ENCODE assay signal across 8 cellular contexts in the genomic region with DNA sequence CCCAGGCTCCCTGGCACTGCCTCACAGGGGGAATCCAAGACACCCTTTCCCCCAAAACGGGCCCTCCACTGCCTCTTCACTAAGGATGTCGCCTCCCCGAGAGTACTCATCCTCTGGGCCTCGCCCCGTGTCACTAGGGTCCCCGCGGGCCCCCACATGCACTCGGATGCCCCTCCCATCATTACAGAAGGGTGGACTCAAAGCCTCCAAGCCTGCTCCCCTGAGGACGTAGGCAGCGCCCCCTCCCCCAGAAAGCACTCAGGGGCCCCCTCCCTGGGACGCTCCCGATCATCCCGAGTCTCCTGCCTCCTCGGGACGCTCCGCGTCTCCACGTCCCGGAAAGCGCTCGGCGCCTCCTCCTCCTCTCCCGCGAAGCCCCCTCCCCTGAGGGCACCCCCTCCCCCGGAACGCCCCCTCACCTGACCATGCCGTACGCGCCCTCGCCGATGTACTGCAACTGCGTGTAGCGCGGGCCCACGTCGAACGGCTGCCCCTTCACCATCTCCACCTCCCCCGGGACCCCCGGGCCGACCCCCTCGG. TPM values are rescaled to one million over a fixed set of nuclear protein-coding genes. Genes with fewer than 3 reads are reported as not detected.
A peak's percentile ranks its signal among the peaks of the same experiment; 100 is the strongest.
DNase-seq lines count a peak whose midpoint lies in the region; ATAC-seq and TF ChIP-seq lines count a peak whose summit lies in the region.

No MANE protein-coding gene starts in this region.

- TF ChIP-seq CTCF in RWPE1 (conservative IDR thresholded peaks at IDR 0.05; ENCODE audit: low read depth) (no peak), upper lobe of right lung (IDR thresholded peaks at IDR 0.05) (no peak)

- H3K36me3 Mint-ChIP-seq in dendritic cell treated with granulocyte-macrophage colony-stimulating factor and Interleukin-4, amounts not matched to agents 40 ng/mL and 50 ng/mL, for 4 days (ENCODE audit: low read depth), result peaks cover 33% of the 10 kb centered on the region

- peak overlapping the region; percentile 89 for H3K27ac Mint-ChIP-seq in dendritic cell treated with granulocyte-macrophage colony-stimulating factor and Interleukin-4, amounts not matched to agents 40 ng/mL and 50 ng/mL, for 4 days

- no peaks in the 10 kb centered on the region for H3K27me3 ChIP-seq in upper lobe of right lung

- ATAC-seq in upper lobe of right lung (peak; percentile 13), GM21515 (IDR thresholded peaks at IDR 0.05; ENCODE audit: unreplicated experiment) (no peak), GM21360 (IDR thresholded peaks at IDR 0.05; ENCODE audit: unreplicated experiment) (no peak)

- POLR2A ChIA-PET in RWPE1 (lab: Yijun Ruan, JAX; ENCODE audit: low non-redundant PET), result no interaction called here

- peaks cover 39% of the 10 kb centered on the region for H3K36me3 ChIP-seq in mesodermal cell (ENCODE audit: control insufficient read depth, insufficient read depth, low read length)
- H3K36me3 ChIP-seq in upper lobe of right lung, result peaks cover 21% of the 10 kb centered on the region

- no peaks in the 10 kb centered on the region for H3K27me3 Mint-ChIP-seq in dendritic cell treated with granulocyte-macrophage colony-stimulating factor and Interleukin-4, amounts not matched to agents 40 ng/mL and 50 ng/mL, for 4 days

- H3K27ac ChIP-seq in RWPE1, result peak overlapping the region; percentile 77
- no peak overlapping the region for H3K27ac ChIP-seq in mesodermal cell (ENCODE audit: low read depth, low read length, severe bottlenecking)
- H3K27ac ChIP-seq in upper lobe of right lung, result peak overlapping the region; percentile 92

- H3K9me3 Mint-ChIP-seq in dendritic cell treated with granulocyte-macrophage colony-stimulating factor and Interleukin-4, amounts not matched to agents 40 ng/mL and 50 ng/mL, for 4 days, result no peaks in the 10 kb centered on the region

- no peaks in the 10 kb centered on the region for H3K9me3 ChIP-seq in mesodermal cell (ENCODE audit: control insufficient read depth, low read length)
- H3K9me3 ChIP-seq in upper lobe of right lung, result no peaks in the 10 kb centered on the region

- peaks cover 31% of the 10 kb centered on the region for H3K4me1 Mint-ChIP-seq in dendritic cell treated with granulocyte-macrophage colony-stimulating factor and Interleukin-4, amounts not matched to agents 40 ng/mL and 50 ng/mL, for 4 days (ENCODE audit: low read depth)

- H3K4me3 ChIP-seq in mesodermal cell (ENCODE audit: extremely low read depth, insufficient read depth, low read length, poor library complexity, severe bottlenecking) (peak overlapping the region; percentile 77), upper lobe of right lung (peak overlapping the region; percentile 90)

- intact Hi-C loops in dendritic cell treated with granulocyte-macrophage colony-stimulating factor and Interleukin-4, amounts not matched to agents 40 ng/mL and 50 ng/mL, for 4 days (cut with micrococcal nuclease), result no loop called here
- intact Hi-C loops in upper lobe of right lung (cut with DNase I), result no loop called here

- H3K4me1 ChIP-seq in mesodermal cell (ENCODE audit: control insufficient read depth, insufficient read depth, low read length, poor library complexity, severe bottlenecking), result no peaks in the 10 kb centered on the region
- peaks cover 27% of the 10 kb centered on the region for H3K4me1 ChIP-seq in upper lobe of right lung

- peak overlapping the region; percentile 84 for H3K4me3 Mint-ChIP-seq in dendritic cell treated with granulocyte-macrophage colony-stimulating factor and Interleukin-4, amounts not matched to agents 40 ng/mL and 50 ng/mL, for 4 days

- DNase-seq in DMS 273 (lab: John Stamatoyannopoulos, UW; ENCODE audit: unreplicated experiment), result peak; percentile 60
- DNase-seq in DMS 273 treated with DMSO at 0.1 percent for 48 hours (lab: John Stamatoyannopoulos, UW), result no peak
- no peak for DNase-seq in RWPE1 (ENCODE audit: low spot score)
- DNase-seq in upper lobe of right lung, result no peak

- WGBS in mesodermal cell (ENCODE audit: insufficient coverage in 2 of 2), 2 experiments, result 2 to 4% methylated on average over 9 to 16 of the region's 41 CpGs

- CTCF ChIA-PET in RWPE1 (lab: Yijun Ruan, JAX), result no interaction called here

RNA-seq across cellular contexts. Expression of gene MAPK3, which starts 0.3 kb away (rescaled TPM):
- 97.4 TPM for polyA plus RNA-seq in mesodermal cell (2013, experiment 1 of 2)
- polyA plus RNA-seq in mesodermal cell (2013, experiment 2 of 2), result 83.0 TPM
- total RNA-seq in upper lobe of right lung, result 93.7 TPM

RNA-seq across cellular contexts. Expression of gene GDPD3, which starts 9.4 kb away (rescaled TPM):
- polyA plus RNA-seq in mesodermal cell (2013, experiment 1 of 2), result 6.7 TPM
- polyA plus RNA-seq in mesodermal cell (2013, experiment 2 of 2), result 6.1 TPM
- total RNA-seq in upper lobe of right lung, result 11.5 TPM

RNA-seq across cellular contexts. Expression of gene YPEL3, which starts 26.7 kb away (rescaled TPM):
- 85.0 TPM for polyA plus RNA-seq in mesodermal cell (2013, experiment 1 of 2)
- polyA plus RNA-seq in mesodermal cell (2013, experiment 2 of 2), result 57.3 TPM
- total RNA-seq in upper lobe of right lung, result 93.6 TPM

RNA-seq across cellular contexts. Expression of gene TBX6, which starts 31.0 kb away (rescaled TPM):
- polyA plus RNA-seq in mesodermal cell (2013, experiment 1 of 2), result 2.5 TPM
- 2.2 TPM for polyA plus RNA-seq in mesodermal cell (2013, experiment 2 of 2)
- 1.4 TPM for total RNA-seq in upper lobe of right lung

RNA-seq across cellular contexts. Expression of gene PPP4C, which starts 46.9 kb away (rescaled TPM):
- 155 TPM for polyA plus RNA-seq in mesodermal cell (2013, experiment 1 of 2)
- polyA plus RNA-seq in mesodermal cell (2013, experiment 2 of 2), result 131 TPM
- total RNA-seq in upper lobe of right lung, result 74.2 TPM
